Comparison of ENCODE assay signal across 1 cellular context in genomic region chr19:51386882-51387520, GRCh38.
TF ChIP-seq lines count a peak whose summit lies in the region.

No MANE protein-coding gene starts in this region.

TF ChIP-seq in K562, 482 proteins besides CTCF, POLR2A, EP300 and RAD21:
- TF ChIP-seq SMARCB1 (IDR thresholded peaks at IDR 0.05; ENCODE audit: insufficient read length, low read depth), result no peak
- TF ChIP-seq RFX1 (IDR thresholded peaks at IDR 0.05), result peak; percentile 53
TF ChIP-seq in K562: peak in this region for 1.
